In genomic region chr15:64326458-64326857, GRCh38 we compare ENCODE assay signal across 8 cellular contexts. TPM values are rescaled to one million over a fixed set of nuclear protein-coding genes. Genes with fewer than 3 reads are reported as not detected.
DNase-seq lines count a peak whose midpoint lies in the region; ATAC-seq and TF ChIP-seq lines count a peak whose summit lies in the region.
"Not testable (repeated sequence)": the region's sequence is repeated elsewhere in the genome, so short reads cannot be mapped to it uniquely, and the experiment has no call there.

No MANE protein-coding gene starts in this region.

- DNase-seq in ELF-1 (ENCODE audit: low read depth, low spot score) (peak; percentile 19), HT-29 (ENCODE audit: low spot score) (peak; percentile 34), NCI-H460 (ENCODE audit: extremely low read depth, low read depth) (peak; percentile 20)
- not testable (repeated sequence) for DNase-seq in WTC11 (ENCODE audit: low spot score); neural crest cell (ENCODE audit: low read depth, low spot score); type B pancreatic cell (ENCODE audit: extremely low spot score, unreplicated experiment)

- 68 to 82% methylated on average over 6 to 12 of the region's 20 CpGs for WGBS in esophagus, 2 donors

- H3K9ac ChIP-seq in iPS-15b (ENCODE audit: low read depth, low read length) = not testable (repeated sequence)

- not testable (repeated sequence) for H3K36me3 ChIP-seq in esophagus (ENCODE audit: control insufficient read depth in 2 of 2, insufficient read depth in 2 of 2, low read length in 1 of 2); iPS-15b (ENCODE audit: control insufficient read depth, insufficient read depth, low read length)

- H3K27ac ChIP-seq in esophagus (ENCODE audit: low read depth in 2 of 2, low read length in 1 of 2) = peak overlapping the region; percentile 33 to 86

- H3K4me3 ChIP-seq in esophagus (ENCODE audit: low read depth in 1 of 2, low read length in 2 of 2) (peak overlapping the region in 1 of 2 donors; percentile 22), iPS-15b (ENCODE audit: low read depth, low read length) (peak overlapping the region; percentile 26)

- not testable (repeated sequence) for H3K4me1 Mint-ChIP-seq in WTC11; neural crest cell; type B pancreatic cell (ENCODE audit: unreplicated experiment)

- H3K4me3 Mint-ChIP-seq in WTC11 = peak overlapping the region; percentile 70
- peak overlapping the region; percentile 84 for H3K4me3 Mint-ChIP-seq in neural crest cell
- peak overlapping the region; percentile 74 for H3K4me3 Mint-ChIP-seq in type B pancreatic cell

- H3K27ac Mint-ChIP-seq in WTC11 = peak overlapping the region; percentile 84
- not testable (repeated sequence) for H3K27ac Mint-ChIP-seq in neural crest cell (ENCODE audit: unreplicated experiment); type B pancreatic cell

- TF ChIP-seq CTCF in WTC11 (IDR thresholded peaks at IDR 0.05); neural crest cell (conservative IDR thresholded peaks at IDR 0.05); type B pancreatic cell (conservative IDR thresholded peaks at IDR 0.05): not testable (repeated sequence)

- H3K27me3 Mint-ChIP-seq in WTC11 (ENCODE audit: low read depth); neural crest cell (ENCODE audit: low read depth); type B pancreatic cell: not testable (repeated sequence)

- H3K27me3 ChIP-seq in esophagus (ENCODE audit: control insufficient read depth in 1 of 2, insufficient read depth in 2 of 2, low read length in 2 of 2); iPS-15b (ENCODE audit: control insufficient read depth, insufficient read depth, low read length): not testable (repeated sequence)

- H3K36me3 Mint-ChIP-seq in WTC11; neural crest cell (ENCODE audit: low read depth); type B pancreatic cell: not testable (repeated sequence)

- POLR2A ChIA-PET in WTC11 (lab: Charles Lee) = interaction anchor here (0.6 kb wide), 1 partner anchor 32 kb away, joined by 7 read pairs; no protein-coding TSS in a partner anchor

- ATAC-seq in WTC11 = peak; percentile 71

- not testable (repeated sequence) for H3K4me1 ChIP-seq in esophagus (ENCODE audit: control insufficient read depth in 2 of 2, insufficient read depth in 2 of 2, low read length in 1 of 2); iPS-15b (ENCODE audit: control insufficient read depth, insufficient read depth, low read length)

- not testable (repeated sequence) for H3K9me3 Mint-ChIP-seq in WTC11, neural crest cell, type B pancreatic cell

- H3K9me3 ChIP-seq in esophagus (ENCODE audit: control insufficient read depth in 2 of 2, insufficient read depth in 1 of 2, low read depth in 1 of 2, low read length in 1 of 2); iPS-15b (ENCODE audit: control insufficient read depth, insufficient read depth, low read length): not testable (repeated sequence)

- CTCF ChIA-PET in WTC11 (lab: Charles Lee) = not testable (repeated sequence)

RNA-seq across cellular contexts. Expression of gene CSNK1G1, which starts 29.5 kb away (rescaled TPM):
- total RNA-seq in HT-29 (2014; rRNA removed; shearing (Covaris generic)) = 11.8 and 12.6 TPM in 2 replicates
- 17.5 and 20.7 TPM in 2 replicates for total RNA-seq in NCI-H460 (2014; rRNA removed; shearing (Covaris generic))
- polyA plus RNA-seq in NCI-H460 (2014; cell fraction: nucleus; rRNA removed) = 7.8 and 9.4 TPM in 2 replicates
- total RNA-seq in WTC11 (2021) = 14.9 to 19.3 TPM (median 15.3 TPM) in 3 replicates
- polyA plus RNA-seq in esophagus = 1 to 10 TPM; 3.8 to 4.6 TPM
- total RNA-seq in neural crest cell = 15.5 and 16.3 TPM in 2 replicates
- 19.9 and 31.8 TPM in 2 replicates for total RNA-seq in type B pancreatic cell (ENCODE audit: low replicate concordance)

RNA-seq across cellular contexts. Expression of gene PCLAF, which starts 54.8 kb away (rescaled TPM):
- total RNA-seq in HT-29 (2014; rRNA removed; shearing (Covaris generic)) = 80.0 and 83.7 TPM in 2 replicates
- 69.7 and 105 TPM in 2 replicates for total RNA-seq in NCI-H460 (2014; rRNA removed; shearing (Covaris generic))
- 130 and 140 TPM in 2 replicates for polyA plus RNA-seq in NCI-H460 (2014; cell fraction: nucleus; rRNA removed)
- total RNA-seq in WTC11 (2021) (27.2 to 41.6 TPM (median 41.5 TPM) in 3 replicates), neural crest cell (84.3 and 88.4 TPM in 2 replicates), type B pancreatic cell (ENCODE audit: low replicate concordance) (17.0 and 45.9 TPM in 2 replicates)
- polyA plus RNA-seq in esophagus = 10 to 100 TPM; 50.6 to 54.4 TPM
